In the genomic region with DNA sequence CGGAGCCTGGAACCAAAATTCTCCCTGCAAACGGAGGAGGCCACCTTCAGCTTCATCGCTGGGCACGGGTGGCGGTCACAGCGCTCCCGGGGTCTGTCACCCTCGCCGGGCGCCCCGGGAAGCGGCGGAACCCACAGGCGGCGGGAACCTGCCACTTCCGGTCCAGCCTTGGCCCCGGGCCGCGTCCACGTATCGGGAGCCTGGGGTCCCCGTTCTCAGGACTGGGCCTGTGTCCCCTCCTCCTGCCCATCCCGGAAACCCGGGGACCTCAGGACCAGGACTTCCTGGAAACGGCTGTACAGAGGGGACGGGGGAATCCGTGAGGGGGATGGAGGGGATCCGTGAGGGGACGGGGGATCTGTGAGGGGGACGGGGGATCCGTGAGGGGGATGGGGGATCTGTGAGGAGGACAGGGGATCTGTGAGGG, we compare ENCODE assay signal across 17 cellular contexts. TPM values are rescaled to one million over a fixed set of nuclear protein-coding genes. Genes with fewer than 3 reads are reported as not detected.
A peak's percentile ranks its signal among the peaks of the same experiment; 100 is the strongest.
DNase-seq lines count a peak whose midpoint lies in the region; ATAC-seq, FAIRE-seq and TF ChIP-seq lines count a peak whose summit lies in the region.
"Had no signal": no experiment of that assay in that cellular context is flagged by ENCODE, and none has a peak within 500 bp of the region (broad histone marks: within the 10 kb centered on the region; RNA-seq: fewer than 3 reads in every experiment).

No MANE protein-coding gene starts in this region.

- no peak for TF ChIP-seq RAD21 in HepG2 (CRISPR knock-in tag; IDR thresholded peaks at IDR 0.05)

- in situ Hi-C loops in HepG2 (cut with HindIII; ENCODE audit: extremely low pct_ligation_motif_present, low pct_unique_long_range_greater_than_20kb), result no loop called here

- H2AFZ ChIP-seq in HepG2 (ENCODE audit: low read length), result no peak overlapping the region

- H3K4me2 ChIP-seq in HepG2 (ENCODE audit: low read depth, low read length), result no peak overlapping the region

- no peaks in the 10 kb centered on the region for H3K27me3 ChIP-seq in right lobe of liver
- peaks cover 2 to 5% of the 10 kb centered on the region in 2 experiments; a peak in 2 of 5 replicates for H3K27me3 ChIP-seq in HepG2 (ENCODE audit: control insufficient read depth in 1 of 2, insufficient read depth in 2 of 2, low read length in 2 of 2)
- H3K27me3 ChIP-seq in Peyer's patch, result no peaks in the 10 kb centered on the region

- H3K4me3 Mint-ChIP-seq in mesothelial cell of epicardium, result no peak overlapping the region
- H3K4me3 Mint-ChIP-seq: brain, HFFc6, IgD-negative memory B cell had no signal

- no peak overlapping the region for H3K4me3 ChIP-seq in right lobe of liver
- H3K4me3 ChIP-seq in HepG2 (replicated peaks in 1 of 3; ENCODE audit: insufficient read depth in 1 of 3, low read depth in 2 of 3, low read length in 3 of 3), result no peak overlapping the region
- H3K4me3 ChIP-seq in Peyer's patch, result no peak overlapping the region
- H3K4me3 ChIP-seq in foreskin fibroblast (ENCODE audit: low read depth in 1 of 2, low read length in 2 of 2), result no peak overlapping the region

- POLR2A ChIA-PET in HepG2 (lab: Yijun Ruan, JAX), result interaction anchor here (1.1 kb wide), 1 partner anchor 124 kb away, joined by 3 read pairs; no protein-coding TSS in a partner anchor

- no peak for TF ChIP-seq POLR2A in right lobe of liver (IDR thresholded peaks at IDR 0.05)
- no peak for TF ChIP-seq POLR2A in HepG2 (IDR thresholded peaks at IDR 0.05; ENCODE audit: insufficient read depth in 1 of 2, low read depth in 2 of 2, low read length in 2 of 2)
- TF ChIP-seq POLR2A in Peyer's patch (IDR thresholded peaks at IDR 0.05), result no peak

- H3K36me3 Mint-ChIP-seq in mesothelial cell of epicardium, result peaks cover 20% of the 10 kb centered on the region

- no TSS peak for BruUV-seq in HepG2 (replicated peaks; lab: Mats Ljungman, UMichigan)

- no peaks in the 10 kb centered on the region for H3K4me1 ChIP-seq in right lobe of liver
- H3K4me1 ChIP-seq in HepG2 (ENCODE audit: insufficient read depth, low read length), result peaks cover 36% of the 10 kb centered on the region
- H3K4me1 ChIP-seq in Peyer's patch, result no peaks in the 10 kb centered on the region

- H3K27ac ChIP-seq in right lobe of liver (no peak overlapping the region), HepG2 (ENCODE audit: extremely low read length, insufficient read depth, low read length) (no peak overlapping the region), Peyer's patch (no peak overlapping the region)
- H3K27ac ChIP-seq: heart right ventricle had no signal

- no peaks in the 10 kb centered on the region for H3K9me3 ChIP-seq in right lobe of liver
- H3K9me3 ChIP-seq in HepG2 (ENCODE audit: low read length), result no peaks in the 10 kb centered on the region
- H3K9me3 ChIP-seq in Peyer's patch, result no peaks in the 10 kb centered on the region
- H3K9me3 ChIP-seq: heart right ventricle had no signal

- TF ChIP-seq EP300 in HepG2 (IDR thresholded peaks at IDR 0.05; ENCODE audit: low read depth in 2 of 2, low read length in 2 of 2) (no peak), HepG2 (CRISPR knock-in tag; IDR thresholded peaks at IDR 0.05; ENCODE audit: borderline replicate concordance) (no peak)

- 44% methylated on average over 9 of the region's 31 CpGs for WGBS in right lobe of liver (ENCODE audit: insufficient coverage, low coverage, low lambda C conversion rate, missing lambda C conversion rate)
- 82% methylated on average over 31 of the region's 31 CpGs for WGBS in HepG2 (ENCODE audit: low lambda C conversion rate)

- peaks cover 36% of the 10 kb centered on the region for H3K4me1 Mint-ChIP-seq in mesothelial cell of epicardium
- H3K4me1 Mint-ChIP-seq: IgD-negative memory B cell had no signal

- intact Hi-C loops in right lobe of liver (cut with DNase I) (no loop called here), HepG2 (cut with micrococcal nuclease; ENCODE audit: unreplicated experiment) (no loop called here)

- CTCF ChIA-PET in HepG2 (lab: Yijun Ruan, JAX; ENCODE audit: low intra/inter-chr PET ratio, low total read pairs), result no interaction called here

- H3K9ac ChIP-seq in HepG2 (ENCODE audit: insufficient read depth, low read depth, low read length), result no peak overlapping the region

- TF ChIP-seq CTCF in right lobe of liver (IDR thresholded peaks at IDR 0.05) (no peak), HepG2 (CRISPR knock-in tag; IDR thresholded peaks at IDR 0.05) (no peak), Peyer's patch (IDR thresholded peaks at IDR 0.05) (no peak), mesothelial cell of epicardium (IDR thresholded peaks at IDR 0.05; ENCODE audit: unreplicated experiment) (no peak), foreskin fibroblast (IDR thresholded peaks at IDR 0.05; ENCODE audit: low read depth, low read length) (no peak)

- no peaks in the 10 kb centered on the region for H3K27me3 Mint-ChIP-seq in mesothelial cell of epicardium (ENCODE audit: low read depth)
- H3K27me3 Mint-ChIP-seq: brain, IgD-negative memory B cell had no signal

- no peaks in the 10 kb centered on the region for H3K79me2 ChIP-seq in HepG2 (ENCODE audit: insufficient read depth, low read length)

- ATAC-seq in right lobe of liver, result peak in 1 of 4 donors; percentile 44
- no peak for ATAC-seq in HepG2
- ATAC-seq: PC-3 had no signal

- FAIRE-seq in HepG2 (lab: Jason Lieb, UNC) (no peak), urothelium cell line (lab: Jason Lieb, UNC) (peak; percentile 98)

- H3K9me3 Mint-ChIP-seq in mesothelial cell of epicardium, result peaks cover 3% of the 10 kb centered on the region
- H3K9me3 Mint-ChIP-seq: HFFc6, IgD-negative memory B cell had no signal

- no peaks in the 10 kb centered on the region for H3K36me3 ChIP-seq in right lobe of liver
- H3K36me3 ChIP-seq in HepG2 (replicated peaks in 1 of 2; ENCODE audit: control insufficient read depth in 1 of 2, insufficient read depth in 2 of 2, low read length in 2 of 2), result no peaks in the 10 kb centered on the region
- peaks cover 0 to 25% (median 0%) of the 10 kb centered on the region in 3 donors for H3K36me3 ChIP-seq in Peyer's patch

- DNase-seq in right lobe of liver (peak in 2 of 3 donors; percentile 11 to 40), HepG2 (ENCODE audit: low spot score) (no peak), Peyer's patch (peak in 2 of 3 donors; percentile 32 to 53), hepatic stellate cell (ENCODE audit: low spot score) (peak; percentile 84), urothelium cell line (ENCODE audit: low spot score) (peak; percentile 78), mesothelial cell of epicardium (ENCODE audit: low spot score in 2 of 2, unreplicated experiment in 2 of 2) (no peak), foreskin fibroblast (no peak), cerebellar cortex (ENCODE audit: low spot score) (no peak)
- DNase-seq: activated naive CD4-positive, alpha-beta T cell treated with anti-CD3 and anti-CD28 coated beads, Interleukin-2, amount 50 U/mL, for 16 hours; HFFc6; kidney glomerular epithelial cell; NCI-H69; PC-3; stimulated activated naive CD4-positive, alpha-beta T cell had no signal

- H3K27ac Mint-ChIP-seq in mesothelial cell of epicardium, result no peak overlapping the region
- H3K27ac Mint-ChIP-seq: brain, HFFc6, IgD-negative memory B cell had no signal

- H4K20me1 ChIP-seq in HepG2 (ENCODE audit: insufficient read depth, low read length), result no peaks in the 10 kb centered on the region

RNA-seq across cellular contexts. Expression of a gene that starts 25.4 kb away (rescaled TPM):
- 10 to 100 TPM in 3 of 6 experiments, 1 to 10 TPM in 3; 2.3 to 20.9 (median 8.4) TPM for total RNA-seq in right lobe of liver
- 0.80 and 1.5 TPM in 2 replicates for total RNA-seq in HepG2 (2016; rRNA removed; fragmentation: Illumina TruSeq; extraction: Trizol)
- total RNA-seq in HepG2 (2016; cell fraction: cytosol; rRNA removed; fragmentation: Illumina TruSeq; extraction: Trizol; ENCODE audit: low read depth), result 1.1 and 1.6 TPM in 2 replicates
- 1.0 and 1.8 TPM in 2 replicates for total RNA-seq in HepG2 (2016; cell fraction: insoluble cytoplasmic fraction; rRNA removed; fragmentation: Illumina TruSeq; extraction: Trizol)
- 2.6 and 3.0 TPM in 2 replicates for total RNA-seq in HepG2 (2016; cell fraction: membrane; rRNA removed; fragmentation: Illumina TruSeq; extraction: Trizol)
- 1.3 and 1.4 TPM in 2 replicates for total RNA-seq in HepG2 (2016; cell fraction: nucleus; rRNA removed; fragmentation: Illumina TruSeq; extraction: Trizol)
- 2.4 and 3.4 TPM in 2 replicates for polyA plus RNA-seq in HepG2 (2011; rRNA removed)
- polyA plus RNA-seq in HepG2 (2011; cell fraction: cytosol; rRNA removed), result 1.2 and 2.1 TPM in 2 replicates
- polyA plus RNA-seq in HepG2 (2011; cell fraction: nucleus; rRNA removed), result 2.9 and 5.0 TPM in 2 replicates
- 1.2 and 1.3 TPM in 2 replicates for polyA plus RNA-seq in HepG2 (2012)
- 0.57 and 0.60 TPM in 2 replicates for polyA plus RNA-seq in HepG2 (2016; cell fraction: cytosol; fragmentation: Illumina TruSeq; extraction: Trizol; ENCODE audit: low read depth)
- polyA plus RNA-seq in HepG2 (2016; cell fraction: insoluble cytoplasmic fraction; fragmentation: Illumina TruSeq; extraction: Trizol; ENCODE audit: low read depth), result 0.93 and 1.1 TPM in 2 replicates
- polyA plus RNA-seq in HepG2 (2016; cell fraction: membrane; fragmentation: Illumina TruSeq; extraction: Trizol; ENCODE audit: low read depth), result 1.1 TPM in 2 replicates
- 1.9 TPM in 2 replicates for polyA plus RNA-seq in HepG2 (2016; cell fraction: nucleus; fragmentation: Illumina TruSeq; extraction: Trizol; ENCODE audit: insufficient read depth, low read depth)
- polyA minus RNA-seq in HepG2 (2011; rRNA and poly(A)+ RNA removed; ENCODE audit: low replicate concordance), result 14.6 and 20.5 TPM in 2 replicates
- polyA minus RNA-seq in HepG2 (2011; cell fraction: cytosol; rRNA and poly(A)+ RNA removed), result 4.8 and 15.5 TPM in 2 replicates
- 2.3 and 2.4 TPM in 2 replicates for polyA minus RNA-seq in HepG2 (2011; cell fraction: nucleus; rRNA and poly(A)+ RNA removed)
- total RNA-seq in Peyer's patch, result 10 to 100 TPM in 3 of 4 donors, 1 to 10 TPM in 1; 5.8 to 97.8 (median 59.4) TPM
- total RNA-seq in mesothelial cell of epicardium, result 74.0 to 78.8 TPM (median 75.3 TPM) in 3 replicates
- polyA plus RNA-seq: IgD-negative memory B cell had no signal

Comparison
In these comparisons a context has a peak if more than half of its experiments do, and no peak if none do; other contexts are left out.
1. DNase-seq: peak in right lobe of liver (2 of 3), Peyer's patch (2 of 3), hepatic stellate cell (single experiment) and urothelium cell line (single experiment); none in HepG2 (single experiment), mesothelial cell of epicardium (0 of 2), foreskin fibroblast (0 of 2) and cerebellar cortex (single experiment).